In genomic region chr2:46545015-46545839, GRCh38 we compare ENCODE assay signal across 10 cellular contexts. TPM values are rescaled to one million over a fixed set of nuclear protein-coding genes. Genes with fewer than 3 reads are reported as not detected.
DNase-seq lines count a peak whose midpoint lies in the region; ATAC-seq and TF ChIP-seq lines count a peak whose summit lies in the region.
"Had no signal": no experiment of that assay in that cellular context is flagged by ENCODE, and none has a peak within 500 bp of the region (broad histone marks: within the 10 kb centered on the region; RNA-seq: fewer than 3 reads in every experiment).

No MANE protein-coding gene starts in this region.

- peak overlapping the region; percentile 60 for H3K4me3 Mint-ChIP-seq in activated T-helper 17 cell treated with anti-CD3 and anti-CD28 coated beads, Interleukin-2, amount 50 U/mL, for 72 hours
- no peak overlapping the region for H3K4me3 Mint-ChIP-seq in osteocyte (ENCODE audit: unreplicated experiment)

- H3K27me3 Mint-ChIP-seq in activated T-helper 17 cell treated with anti-CD3 and anti-CD28 coated beads, Interleukin-2, amount 50 U/mL, for 72 hours, result no peaks in the 10 kb centered on the region
- no peaks in the 10 kb centered on the region for H3K27me3 Mint-ChIP-seq in osteocyte (ENCODE audit: unreplicated experiment)

- DNase-seq in osteocyte (ENCODE audit: extremely low spot score, unreplicated experiment), result no peak
- no peak for DNase-seq in midbrain (lab: John Stamatoyannopoulos, UW)
- no peak for DNase-seq in SW 1271 (lab: John Stamatoyannopoulos, UW)
- DNase-seq: activated gamma-delta T cell, NCI-H446 had no signal

- H3K27ac Mint-ChIP-seq in activated T-helper 17 cell treated with anti-CD3 and anti-CD28 coated beads, Interleukin-2, amount 50 U/mL, for 72 hours, result peak overlapping the region; percentile 12
- peak overlapping the region; percentile 93 for H3K27ac Mint-ChIP-seq in osteocyte (ENCODE audit: unreplicated experiment)

- ATAC-seq in GM18505 (IDR thresholded peaks at IDR 0.05; ENCODE audit: unreplicated experiment) (peak; percentile 18), HG02759 (IDR thresholded peaks at IDR 0.05; ENCODE audit: unreplicated experiment) (peak; percentile 16), GM19467 (IDR thresholded peaks at IDR 0.05; ENCODE audit: unreplicated experiment) (no peak), HG02840 (IDR thresholded peaks at IDR 0.05; ENCODE audit: low FRiP score, unreplicated experiment) (no peak)
- no peak for ATAC-seq in activated T-helper 17 cell treated with anti-CD3 and anti-CD28 coated beads, Interleukin-2, amount 50 U/mL, for 72 hours (replicated peaks)

- H3K36me3 Mint-ChIP-seq in activated T-helper 17 cell treated with anti-CD3 and anti-CD28 coated beads, Interleukin-2, amount 50 U/mL, for 72 hours (ENCODE audit: low read depth), result peaks cover 4% of the 10 kb centered on the region
- peaks cover 18% of the 10 kb centered on the region for H3K36me3 Mint-ChIP-seq in osteocyte (ENCODE audit: unreplicated experiment)

- H3K4me1 Mint-ChIP-seq in activated T-helper 17 cell treated with anti-CD3 and anti-CD28 coated beads, Interleukin-2, amount 50 U/mL, for 72 hours, result peaks cover 12% of the 10 kb centered on the region
- H3K4me1 Mint-ChIP-seq in osteocyte (ENCODE audit: unreplicated experiment), result peaks cover 46% of the 10 kb centered on the region

- no peak for TF ChIP-seq CTCF in osteocyte (IDR thresholded peaks at IDR 0.05)

- TF ChIP-seq POLR2A in GM18505 (IDR thresholded peaks at IDR 0.05; ENCODE audit: borderline replicate concordance, extremely low read depth, insufficient read depth, insufficient read length), result no peak

- no peaks in the 10 kb centered on the region for H3K9me3 Mint-ChIP-seq in activated T-helper 17 cell treated with anti-CD3 and anti-CD28 coated beads, Interleukin-2, amount 50 U/mL, for 72 hours
- no peaks in the 10 kb centered on the region for H3K9me3 Mint-ChIP-seq in osteocyte (ENCODE audit: unreplicated experiment)

RNA-seq across cellular contexts. Expression of gene ATP6V1E2, which starts 2.9 kb away (rescaled TPM):
- total RNA-seq in activated T-helper 17 cell treated with anti-CD3 and anti-CD28 coated beads, Interleukin-2, amount 50 U/mL, for 72 hours, result 1 to 10 TPM; 2.2 to 5.2 TPM
- total RNA-seq in osteocyte, result 8.9 and 9.3 TPM in 2 replicates

RNA-seq across cellular contexts. Expression of gene RHOQ, which starts 2.9 kb away (rescaled TPM):
- 1 to 10 TPM; 5.2 to 8.4 TPM for total RNA-seq in activated T-helper 17 cell treated with anti-CD3 and anti-CD28 coated beads, Interleukin-2, amount 50 U/mL, for 72 hours
- total RNA-seq in osteocyte, result 90.6 and 91.3 TPM in 2 replicates

Comparison
In these comparisons a context has a peak if more than half of its experiments do, and no peak if none do; other contexts are left out.
1. ATAC-seq: peak in GM18505 (single experiment) and HG02759 (single experiment); none in activated T-helper 17 cell treated with anti-CD3 and anti-CD28 coated beads, Interleukin-2, amount 50 U/mL, for 72 hours (single experiment), GM19467 (single experiment) and HG02840 (single experiment).